ENCODE assay signal across 8 cellular contexts in the genomic region with DNA sequence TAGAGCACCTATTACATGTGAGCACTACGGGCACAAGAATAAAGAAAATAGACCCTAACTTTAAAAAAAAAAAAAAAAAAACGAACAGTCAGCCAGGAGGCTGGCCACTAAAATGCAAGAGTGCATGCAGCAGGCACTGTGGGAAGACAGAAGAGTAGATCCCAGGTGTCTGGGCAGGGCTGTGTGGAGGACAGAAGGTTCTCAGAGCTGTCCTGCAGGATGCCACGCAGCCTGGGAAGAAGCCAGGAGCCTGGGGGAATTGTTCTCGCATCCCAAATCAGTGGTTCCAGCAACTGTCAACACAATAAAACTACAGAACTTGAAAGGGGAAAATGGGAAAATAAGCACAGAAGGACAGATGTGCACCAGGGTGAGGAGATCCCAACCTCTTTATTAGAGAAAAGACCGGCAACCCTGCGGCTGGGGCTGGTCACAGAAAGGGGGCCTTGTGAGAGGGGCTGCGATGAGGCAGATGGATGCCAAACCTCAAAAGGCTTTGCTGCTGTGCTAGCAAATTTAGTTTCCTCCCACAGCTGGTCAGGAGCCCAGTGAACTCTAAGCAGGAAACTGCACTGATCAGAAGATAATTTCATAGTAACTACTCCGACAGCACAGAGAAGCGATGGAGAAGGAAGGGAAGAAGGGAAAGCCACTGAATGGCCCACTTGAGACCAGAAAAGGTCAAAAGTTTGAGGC. TPM values are rescaled to one million over a fixed set of nuclear protein-coding genes. Genes with fewer than 3 reads are reported as not detected.
A peak's percentile ranks its signal among the peaks of the same experiment; 100 is the strongest.
DNase-seq lines count a peak whose midpoint lies in the region; ATAC-seq and TF ChIP-seq lines count a peak whose summit lies in the region.

No MANE protein-coding gene starts in this region.

- H3K4me3 ChIP-seq in LNCaP clone FGC (ENCODE audit: low read depth, low read length), result no peak overlapping the region

- H3K4me1 Mint-ChIP-seq in central memory CD8-positive, alpha-beta T cell, result peaks cover 62% of the 10 kb centered on the region
- H3K4me1 Mint-ChIP-seq in naive thymus-derived CD8-positive, alpha-beta T cell, result peaks cover 31 to 82% (median 52%) of the 10 kb centered on the region in 4 donors

- POLR2A ChIA-PET in naive thymus-derived CD8-positive, alpha-beta T cell (lab: Charles Lee), result interaction anchor here (0.7 to 4.7 kb wide), 4 partner anchors 22 to 196 kb away, joined by 3 to 44 read pairs (median 4); partner anchors contain the start of gene MAP3K5

- DNase-seq in COLO829 (ENCODE audit: low spot score) (peak; percentile 14), LNCaP clone FGC (ENCODE audit: low read depth) (peak; percentile 50), islet precursor cell (no peak), GDM1 (lab: John Stamatoyannopoulos, UW) (no peak)
- no peak for DNase-seq in central memory CD8-positive, alpha-beta T cell (ENCODE audit: low spot score in 2 of 2)
- peak in 1 of 10 donors; percentile 31 for DNase-seq in naive thymus-derived CD8-positive, alpha-beta T cell

- peak overlapping the region; percentile 91 for H3K27ac Mint-ChIP-seq in central memory CD8-positive, alpha-beta T cell (ENCODE audit: low read depth)
- peak overlapping the region; percentile 50 to 91 (median 80) for H3K27ac Mint-ChIP-seq in naive thymus-derived CD8-positive, alpha-beta T cell

- peaks cover 7% of the 10 kb centered on the region for H3K36me3 Mint-ChIP-seq in central memory CD8-positive, alpha-beta T cell (ENCODE audit: insufficient read depth)
- H3K36me3 Mint-ChIP-seq in naive thymus-derived CD8-positive, alpha-beta T cell, result peaks cover 0 to 4% (median 0%) of the 10 kb centered on the region in 3 donors

- no peaks in the 10 kb centered on the region for H3K9me3 Mint-ChIP-seq in central memory CD8-positive, alpha-beta T cell
- H3K9me3 Mint-ChIP-seq in naive thymus-derived CD8-positive, alpha-beta T cell, result no peaks in the 10 kb centered on the region

- no peak for TF ChIP-seq CTCF in LNCaP clone FGC (IDR thresholded peaks at IDR 0.05; ENCODE audit: control insufficient read depth, extremely low read depth, insufficient read depth)

- H3K27me3 Mint-ChIP-seq in central memory CD8-positive, alpha-beta T cell, result no peaks in the 10 kb centered on the region
- H3K27me3 Mint-ChIP-seq in naive thymus-derived CD8-positive, alpha-beta T cell, result no peaks in the 10 kb centered on the region

- peak; percentile 49 for ATAC-seq in central memory CD8-positive, alpha-beta T cell (replicated peaks; ENCODE audit: extremely low read depth, poor library complexity, severe bottlenecking)
- peak; percentile 59 to 64 for ATAC-seq in naive thymus-derived CD8-positive, alpha-beta T cell
- no peak for ATAC-seq in GM21737 (IDR thresholded peaks at IDR 0.05; ENCODE audit: unreplicated experiment)
- ATAC-seq in HG03097 (IDR thresholded peaks at IDR 0.05; ENCODE audit: low FRiP score, unreplicated experiment), result no peak

- H3K4me3 Mint-ChIP-seq in central memory CD8-positive, alpha-beta T cell, result peak overlapping the region; percentile 74
- peak overlapping the region; percentile 29 to 84 (median 76) for H3K4me3 Mint-ChIP-seq in naive thymus-derived CD8-positive, alpha-beta T cell

RNA-seq across cellular contexts. Expression of gene MAP3K5, which starts 30.9 kb away (rescaled TPM):
- 1 to 10 TPM; 7.7 to 8.7 TPM for total RNA-seq in naive thymus-derived CD8-positive, alpha-beta T cell
- 1 to 10 TPM; 3.0 to 4.5 (median 3.1) TPM for polyA plus RNA-seq in naive thymus-derived CD8-positive, alpha-beta T cell

Comparison
In these comparisons a context has a peak if more than half of its experiments do, and no peak if none do; other contexts are left out.
1. DNase-seq: peak in COLO829 (single experiment) and LNCaP clone FGC (single experiment); none in central memory CD8-positive, alpha-beta T cell (0 of 2), islet precursor cell (single experiment) and GDM1 (single experiment).
2. ATAC-seq: peak in central memory CD8-positive, alpha-beta T cell (single experiment) and naive thymus-derived CD8-positive, alpha-beta T cell (2 of 2); none in GM21737 (single experiment) and HG03097 (single experiment).